18 cellular contexts compared by ENCODE assay signal in genomic region chr1:109504974-109505373, GRCh38. TPM values are rescaled to one million over a fixed set of nuclear protein-coding genes. Genes with fewer than 3 reads are reported as not detected.
DNase-seq lines count a peak whose midpoint lies in the region; ATAC-seq and TF ChIP-seq lines count a peak whose summit lies in the region.
"Had no signal": no experiment of that assay in that cellular context is flagged by ENCODE, and none has a peak within 500 bp of the region (broad histone marks: within the 10 kb centered on the region; RNA-seq: fewer than 3 reads in every experiment).

No MANE protein-coding gene starts in this region.

- no peaks in the 10 kb centered on the region for H3K27me3 ChIP-seq in CD8-positive, alpha-beta T cell (ENCODE audit: insufficient read depth, low read length)
- no peaks in the 10 kb centered on the region for H3K27me3 ChIP-seq in ascending aorta

- H3K9me3 Mint-ChIP-seq in activated T-cell treated with anti-CD3 and anti-CD28 coated beads, Interleukin-2, amount 50 U/mL, for 4 hours = no peaks in the 10 kb centered on the region
- H3K9me3 Mint-ChIP-seq in CD8-positive, alpha-beta T cell = no peaks in the 10 kb centered on the region
- H3K9me3 Mint-ChIP-seq in activated T-helper 17 cell treated with anti-CD3 and anti-CD28 coated beads, Interleukin-2, amount 50 U/mL, for 72 hours = no peaks in the 10 kb centered on the region
- no peaks in the 10 kb centered on the region for H3K9me3 Mint-ChIP-seq in immature natural killer cell

- peaks cover 12% of the 10 kb centered on the region for H3K36me3 ChIP-seq in CD8-positive, alpha-beta T cell (ENCODE audit: insufficient read depth, low read length)
- no peaks in the 10 kb centered on the region for H3K36me3 ChIP-seq in ascending aorta

- H3K27me3 Mint-ChIP-seq in activated T-cell treated with anti-CD3 and anti-CD28 coated beads, Interleukin-2, amount 50 U/mL, for 4 hours (ENCODE audit: low read depth) = no peaks in the 10 kb centered on the region
- H3K27me3 Mint-ChIP-seq in CD8-positive, alpha-beta T cell (ENCODE audit: low read depth) = no peaks in the 10 kb centered on the region
- no peaks in the 10 kb centered on the region for H3K27me3 Mint-ChIP-seq in activated T-helper 17 cell treated with anti-CD3 and anti-CD28 coated beads, Interleukin-2, amount 50 U/mL, for 72 hours
- peaks cover 0 to 6% (median 5%) of the 10 kb centered on the region in 3 donors for H3K27me3 Mint-ChIP-seq in immature natural killer cell (ENCODE audit: low read depth in 3 of 3)

- no peak for DNase-seq in activated T-cell treated with anti-CD3 and anti-CD28 coated beads, Interleukin-2, amount 50 U/mL, for 4 hours
- no peak for DNase-seq in activated T-cell treated with anti-CD3 and anti-CD28 coated beads, Interleukin-2, amount 50 U/mL, for 1 hour
- DNase-seq in CD8-positive, alpha-beta T cell = no peak
- no peak for DNase-seq in immature natural killer cell
- DNase-seq in ascending aorta (ENCODE audit: low spot score in 2 of 2) = no peak
- no peak for DNase-seq in NCI-H510A (lab: John Stamatoyannopoulos, UW)
- DNase-seq: Calu3, DMS53, KBM-7, NCI-H1417 treated with DMSO at 0.1 percent for 48 hours, NCI-H1930, NCI-H446 treated with DMSO at 0.1 percent for 48 hours, NCI-H774, PC-3 had no signal

- ATAC-seq in activated T-cell treated with anti-CD3 and anti-CD28 coated beads, Interleukin-2, amount 50 U/mL, for 4 hours = peak; percentile 22 to 38
- ATAC-seq in CD8-positive, alpha-beta T cell = no peak
- peak; percentile 76 for ATAC-seq in activated T-helper 17 cell treated with anti-CD3 and anti-CD28 coated beads, Interleukin-2, amount 50 U/mL, for 72 hours (replicated peaks)
- ATAC-seq in GM18505 (IDR thresholded peaks at IDR 0.05; ENCODE audit: unreplicated experiment) = no peak
- ATAC-seq: PC-3 had no signal

- H3K36me3 Mint-ChIP-seq in activated T-cell treated with anti-CD3 and anti-CD28 coated beads, Interleukin-2, amount 50 U/mL, for 4 hours (ENCODE audit: insufficient read depth) = peaks cover 6% of the 10 kb centered on the region
- H3K36me3 Mint-ChIP-seq in CD8-positive, alpha-beta T cell = peaks cover 50% of the 10 kb centered on the region
- peaks cover 10% of the 10 kb centered on the region for H3K36me3 Mint-ChIP-seq in activated T-helper 17 cell treated with anti-CD3 and anti-CD28 coated beads, Interleukin-2, amount 50 U/mL, for 72 hours (ENCODE audit: low read depth)
- H3K36me3 Mint-ChIP-seq in immature natural killer cell = peaks cover 0 to 5% (median 4%) of the 10 kb centered on the region in 3 donors

- no peak overlapping the region for H3K4me3 Mint-ChIP-seq in activated T-cell treated with anti-CD3 and anti-CD28 coated beads, Interleukin-2, amount 50 U/mL, for 4 hours
- peak overlapping the region; percentile 71 for H3K4me3 Mint-ChIP-seq in CD8-positive, alpha-beta T cell
- H3K4me3 Mint-ChIP-seq in activated T-helper 17 cell treated with anti-CD3 and anti-CD28 coated beads, Interleukin-2, amount 50 U/mL, for 72 hours = peak overlapping the region; percentile 62
- no peak overlapping the region for H3K4me3 Mint-ChIP-seq in immature natural killer cell

- CTCF ChIA-PET in CD8-positive, alpha-beta T cell (lab: Charles Lee) = interaction anchor here (1.1 to 43.6 kb wide), 4 partner anchors 8 to 29 kb away, joined by 3 to 1903 read pairs (median 345); partner anchors contain the start of genes ATXN7L2, CYB561D1 and GPR61

- peaks cover 88% of the 10 kb centered on the region for H3K4me1 Mint-ChIP-seq in activated T-cell treated with anti-CD3 and anti-CD28 coated beads, Interleukin-2, amount 50 U/mL, for 4 hours (ENCODE audit: low read depth)
- H3K4me1 Mint-ChIP-seq in CD8-positive, alpha-beta T cell (ENCODE audit: low read depth) = peaks cover 90% of the 10 kb centered on the region
- H3K4me1 Mint-ChIP-seq in activated T-helper 17 cell treated with anti-CD3 and anti-CD28 coated beads, Interleukin-2, amount 50 U/mL, for 72 hours = peaks cover 60% of the 10 kb centered on the region
- peaks cover 76 to 85% of the 10 kb centered on the region in 2 donors for H3K4me1 Mint-ChIP-seq in immature natural killer cell

- H3K27ac ChIP-seq in CD8-positive, alpha-beta T cell (ENCODE audit: low read depth, low read length) = peak overlapping the region; percentile 13
- H3K27ac ChIP-seq in ascending aorta = no peak overlapping the region
- H3K27ac ChIP-seq: C4-2B, RWPE1 had no signal

- H3K27ac Mint-ChIP-seq in CD8-positive, alpha-beta T cell = peak overlapping the region; percentile 91
- peak overlapping the region; percentile 82 for H3K27ac Mint-ChIP-seq in activated T-helper 17 cell treated with anti-CD3 and anti-CD28 coated beads, Interleukin-2, amount 50 U/mL, for 72 hours
- H3K27ac Mint-ChIP-seq in immature natural killer cell = peak overlapping the region; percentile 42 to 80 (median 55)

- TF ChIP-seq CTCF in CD8-positive, alpha-beta T cell (IDR thresholded peaks at IDR 0.05) = no peak
- TF ChIP-seq CTCF in ascending aorta (IDR thresholded peaks at IDR 0.05) = no peak

- POLR2A ChIA-PET in CD8-positive, alpha-beta T cell (lab: Charles Lee) = interaction anchor here (1.8 to 3.8 kb wide), 4 partner anchors 11 to 27 kb away, joined by 7 to 25 read pairs (median 14); partner anchors contain the start of genes ATXN7L2 and CYB561D1

- no peak for TF ChIP-seq POLR2A in GM18505 (IDR thresholded peaks at IDR 0.05; ENCODE audit: borderline replicate concordance, extremely low read depth, insufficient read depth, insufficient read length)

- no peak overlapping the region for H3K4me3 ChIP-seq in CD8-positive, alpha-beta T cell (ENCODE audit: low read depth, low read length)
- no peak overlapping the region for H3K4me3 ChIP-seq in ascending aorta

- H3K9me3 ChIP-seq in CD8-positive, alpha-beta T cell (ENCODE audit: low read length) = peaks cover 5% of the 10 kb centered on the region
- H3K9me3 ChIP-seq in ascending aorta = no peaks in the 10 kb centered on the region

- intact Hi-C loops in CD8-positive, alpha-beta T cell (cut with DNase I, micrococcal nuclease) = loop anchor here in 1 of 2 experiments (5.0 kb wide), 1 partner anchor 117 kb away; no protein-coding TSS in a partner anchor
- intact Hi-C loops in ascending aorta (cut with DNase I) = no loop called here

- H3K4me1 ChIP-seq in CD8-positive, alpha-beta T cell (ENCODE audit: insufficient read depth, low read length) = peaks cover 86% of the 10 kb centered on the region
- H3K4me1 ChIP-seq in ascending aorta = peaks cover 7 to 28% of the 10 kb centered on the region in 2 donors

RNA-seq across cellular contexts. Expression of gene AMIGO1, which starts 4.6 kb away (rescaled TPM):
- 1 to 10 TPM; 2.9 to 4.5 (median 4.0) TPM for total RNA-seq in activated T-cell treated with anti-CD3 and anti-CD28 coated beads, Interleukin-2, amount 50 U/mL, for 4 hours
- 1 to 10 TPM; 8.6 to 9.6 TPM for total RNA-seq in CD8-positive, alpha-beta T cell
- 1 to 10 TPM; 1.1 to 1.2 TPM for total RNA-seq in activated T-helper 17 cell treated with anti-CD3 and anti-CD28 coated beads, Interleukin-2, amount 50 U/mL, for 72 hours
- 10 to 100 TPM in 1 of 3 donors, 1 to 10 TPM in 2; 3.6 to 12.5 (median 5.0) TPM for polyA plus RNA-seq in immature natural killer cell
- total RNA-seq in ascending aorta = 4.7 TPM

RNA-seq across cellular contexts. Expression of gene CYB561D1, which starts 11.1 kb away (rescaled TPM):
- total RNA-seq in activated T-cell treated with anti-CD3 and anti-CD28 coated beads, Interleukin-2, amount 50 U/mL, for 4 hours = 10 to 100 TPM in 2 of 3 donors, 1 to 10 TPM in 1; 9.0 to 11.1 (median 10.6) TPM
- total RNA-seq in CD8-positive, alpha-beta T cell = 10 to 100 TPM; 10.2 to 12.3 TPM
- total RNA-seq in activated T-helper 17 cell treated with anti-CD3 and anti-CD28 coated beads, Interleukin-2, amount 50 U/mL, for 72 hours = 10 to 100 TPM in 1 of 2 donors, 1 to 10 TPM in 1; 7.6 to 19.2 TPM
- 10 to 100 TPM in 2 of 3 donors, 1 to 10 TPM in 1; 8.8 to 20.3 (median 10.2) TPM for polyA plus RNA-seq in immature natural killer cell
- total RNA-seq in ascending aorta = 26.8 TPM

RNA-seq across cellular contexts. Expression of gene ATXN7L2, which starts 21.3 kb away (rescaled TPM):
- 10 to 100 TPM; 19.5 to 23.8 (median 23.6) TPM for total RNA-seq in activated T-cell treated with anti-CD3 and anti-CD28 coated beads, Interleukin-2, amount 50 U/mL, for 4 hours
- 10 to 100 TPM; 16.8 to 19.4 TPM for total RNA-seq in CD8-positive, alpha-beta T cell
- total RNA-seq in activated T-helper 17 cell treated with anti-CD3 and anti-CD28 coated beads, Interleukin-2, amount 50 U/mL, for 72 hours = 10 to 100 TPM; 14.5 to 15.3 TPM
- 1 to 10 TPM in 2 of 3 donors, under 1 TPM in 1; 0.94 to 8.9 (median 4.1) TPM for polyA plus RNA-seq in immature natural killer cell
- 5.9 TPM for total RNA-seq in ascending aorta

RNA-seq across cellular contexts. Expression of gene GPR61, which starts 34.7 kb away (rescaled TPM):
- not detected for total RNA-seq in activated T-cell treated with anti-CD3 and anti-CD28 coated beads, Interleukin-2, amount 50 U/mL, for 4 hours
- total RNA-seq in CD8-positive, alpha-beta T cell = under 1 TPM; 0.43 to 0.86 TPM
- under 1 TPM in 1 of 2 donors, not detected in 1; 0.45 TPM for total RNA-seq in activated T-helper 17 cell treated with anti-CD3 and anti-CD28 coated beads, Interleukin-2, amount 50 U/mL, for 72 hours
- not detected for polyA plus RNA-seq in immature natural killer cell
- total RNA-seq in ascending aorta = not detected
- total RNA-seq: Calu3 had no signal

RNA-seq across cellular contexts. Expression of gene SYPL2, which starts 38.6 kb away (rescaled TPM):
- under 1 TPM in 2 of 3 donors, not detected in 1; 0.13 to 0.37 TPM for total RNA-seq in activated T-cell treated with anti-CD3 and anti-CD28 coated beads, Interleukin-2, amount 50 U/mL, for 4 hours
- total RNA-seq in CD8-positive, alpha-beta T cell = not detected
- total RNA-seq in activated T-helper 17 cell treated with anti-CD3 and anti-CD28 coated beads, Interleukin-2, amount 50 U/mL, for 72 hours = not detected
- under 1 TPM in 2 of 3 donors, not detected in 1; 0.08 to 0.28 TPM for polyA plus RNA-seq in immature natural killer cell
- total RNA-seq in ascending aorta = 8.1 TPM
- total RNA-seq: Calu3, PC-3 had no signal

Comparison
In these comparisons a context has a peak if more than half of its experiments do, and no peak if none do; other contexts are left out.
1. ATAC-seq: peak in activated T-cell treated with anti-CD3 and anti-CD28 coated beads, Interleukin-2, amount 50 U/mL, for 4 hours (2 of 2) and activated T-helper 17 cell treated with anti-CD3 and anti-CD28 coated beads, Interleukin-2, amount 50 U/mL, for 72 hours (single experiment); none in CD8-positive, alpha-beta T cell (single experiment) and GM18505 (single experiment).
2. H3K4me3 Mint-ChIP-seq: peak in CD8-positive, alpha-beta T cell (single experiment) and activated T-helper 17 cell treated with anti-CD3 and anti-CD28 coated beads, Interleukin-2, amount 50 U/mL, for 72 hours (single experiment); none in activated T-cell treated with anti-CD3 and anti-CD28 coated beads, Interleukin-2, amount 50 U/mL, for 4 hours (single experiment) and immature natural killer cell (0 of 5).
3. Peak in every context shown above with its lines, with median percentiles within 50 percentile points of each other: H3K27ac Mint-ChIP-seq.